19 cellular contexts compared by ENCODE assay signal in the genomic region with DNA sequence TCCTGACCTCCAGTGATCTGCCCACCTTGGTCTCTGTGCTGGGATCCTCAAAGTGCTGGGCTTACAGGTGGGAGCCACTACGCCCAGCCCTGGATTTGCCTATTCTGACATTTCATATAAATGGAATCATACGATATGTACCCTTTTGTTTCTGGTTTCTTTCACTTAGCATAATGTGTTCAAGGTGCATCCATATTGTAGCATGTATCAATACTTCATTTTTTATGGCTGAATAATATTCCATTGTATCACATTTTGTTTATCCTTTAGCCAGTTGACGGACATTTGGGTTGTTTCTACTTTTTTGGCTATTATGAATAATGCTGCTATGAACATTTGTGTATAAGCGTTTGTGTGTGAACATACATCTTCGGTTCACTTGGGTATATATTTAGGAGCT.
"Had no signal": no experiment of that assay in that cellular context is flagged by ENCODE, and none has a peak within 500 bp of the region (broad histone marks: within the 10 kb centered on the region; RNA-seq: fewer than 3 reads in every experiment).

No MANE protein-coding gene starts in this region.

- H3K4me3 ChIP-seq: body of pancreas, hepatocyte, lung, pancreas, sigmoid colon, transverse colon, vagina had no signal

- H3K4me2 ChIP-seq: hepatocyte had no signal

- H3K9me3 ChIP-seq: body of pancreas, neutrophil, pancreas, sigmoid colon, transverse colon, vagina had no signal

- H3K36me3 ChIP-seq: neutrophil, pancreas, sigmoid colon, transverse colon, vagina had no signal

- H3K36me3 Mint-ChIP-seq: activated CD8-positive, alpha-beta memory T cell treated with anti-CD3 and anti-CD28 coated beads, Interleukin-2, amount 10 ng/mL, durations not matched to agents 7 days and 5 days; mesothelial cell of epicardium; natural killer cell treated with Interleukin-12 subunit alpha and Interleukin-12 subunit beta and Interleukin-15 and Interleukin-18, amount 100 ng/mL, for 72 hours; stimulated activated memory B cell treated with anti-CD40 and anti-IgM and Interleukin-4, amounts not matched to agents 10 μg/mL and 1 μg/mL and 100 μg/mL, for 72 hours had no signal

- H3K27me3 ChIP-seq: body of pancreas, hepatocyte, neutrophil, pancreas, sigmoid colon, transverse colon, vagina had no signal

- H3K27ac ChIP-seq: body of pancreas, hepatocyte, neutrophil, pancreas, transverse colon, vagina had no signal

- FAIRE-seq: pancreas had no signal

- ATAC-seq: activated CD8-positive, alpha-beta memory T cell treated with anti-CD3 and anti-CD28 coated beads, Interleukin-2, amount 10 ng/mL, durations not matched to agents 7 days and 5 days; body of pancreas; effector memory CD8-positive, alpha-beta T cell; natural killer cell treated with Interleukin-12 subunit alpha and Interleukin-12 subunit beta and Interleukin-15 and Interleukin-18, amount 100 ng/mL, for 72 hours; pancreas had no signal

- H2AFZ ChIP-seq: hepatocyte had no signal

- H3K27me3 Mint-ChIP-seq: stimulated activated memory B cell treated with anti-CD40 and anti-IgM and Interleukin-4, amounts not matched to agents 10 μg/mL and 1 μg/mL and 100 μg/mL, for 72 hours had no signal

- H3K9me3 Mint-ChIP-seq: activated naive CD4-positive, alpha-beta T cell treated with anti-CD3 and anti-CD28 coated beads, Interleukin-2, amount 50 U/mL, for 72 hours; effector memory CD8-positive, alpha-beta T cell; mesothelial cell of epicardium; natural killer cell treated with Interleukin-12 subunit alpha and Interleukin-12 subunit beta and Interleukin-15 and Interleukin-18, amount 100 ng/mL, for 72 hours; stimulated activated memory B cell treated with anti-CD40 and anti-IgM and Interleukin-4, amounts not matched to agents 10 μg/mL and 1 μg/mL and 100 μg/mL, for 72 hours had no signal

- H3K4me3 Mint-ChIP-seq: activated CD8-positive, alpha-beta memory T cell treated with anti-CD3 and anti-CD28 coated beads, Interleukin-2, amount 10 ng/mL, durations not matched to agents 7 days and 5 days; effector memory CD8-positive, alpha-beta T cell; mesothelial cell of epicardium; natural killer cell treated with Interleukin-12 subunit alpha and Interleukin-12 subunit beta and Interleukin-15 and Interleukin-18, amount 100 ng/mL, for 72 hours had no signal

- DNase-seq: activated CD8-positive, alpha-beta memory T cell treated with anti-CD3 and anti-CD28 coated beads, Interleukin-2, amount 10 ng/mL, durations not matched to agents 7 days and 5 days; activated gamma-delta T cell treated with Interleukin-2 at 50 U/mL for 16 hours; body of pancreas; effector memory CD8-positive, alpha-beta T cell; islet precursor cell; pancreas; sigmoid colon; stimulated activated CD4-positive, alpha-beta T cell treated with anti-CD3 and anti-CD28 coated beads, Interleukin-4, amount 100 ng/mL, for 24 hours; substantia nigra; T1000; transverse colon had no signal

- H3K27ac Mint-ChIP-seq: activated CD8-positive, alpha-beta memory T cell treated with anti-CD3 and anti-CD28 coated beads, Interleukin-2, amount 10 ng/mL, durations not matched to agents 7 days and 5 days; activated naive CD4-positive, alpha-beta T cell treated with anti-CD3 and anti-CD28 coated beads, Interleukin-2, amount 50 U/mL, for 72 hours; effector memory CD8-positive, alpha-beta T cell; mesothelial cell of epicardium; natural killer cell treated with Interleukin-12 subunit alpha and Interleukin-12 subunit beta and Interleukin-15 and Interleukin-18, amount 100 ng/mL, for 72 hours; stimulated activated memory B cell treated with anti-CD40 and anti-IgM and Interleukin-4, amounts not matched to agents 10 μg/mL and 1 μg/mL and 100 μg/mL, for 72 hours had no signal
